26 cellular contexts compared by ENCODE assay signal in genomic region chr10:115436999-115437398, GRCh38.
"Had no signal": no experiment of that assay in that cellular context is flagged by ENCODE, and none has a peak within 500 bp of the region (broad histone marks: within the 10 kb centered on the region; RNA-seq: fewer than 3 reads in every experiment).

No MANE protein-coding gene starts in this region.

- H3K36me3 ChIP-seq: stomach, suprapubic skin, thoracic aorta, thyroid gland, tibial artery, tibial nerve, transverse colon, upper lobe of left lung, upper lobe of right lung, uterus, vagina had no signal

- DNase-seq: stimulated activated CD4-positive, alpha-beta T cell treated with anti-CD3 and anti-CD28 coated beads, Interleukin-2, amount 100 ng/mL, for 48 hours; stimulated activated CD4-positive, alpha-beta T cell treated with anti-CD3 and anti-CD28 coated beads, Interleukin-4, amount 100 ng/mL, for 1 hour; stimulated activated CD4-positive, alpha-beta T cell treated with anti-CD3 and anti-CD28 coated beads, Interleukin-4, amount 100 ng/mL, for 24 hours; stimulated activated CD4-positive, alpha-beta T cell treated with anti-CD3 and anti-CD28 coated beads, Interleukin-4, amount 100 ng/mL, for 4 hours; stimulated activated CD8-positive, alpha-beta memory T cell treated with anti-CD3 and anti-CD28 coated beads, Interleukin-4, amount 100 ng/mL, for 48 hours; stimulated activated naive B cell treated with anti-CD40 and anti-IgM and Interleukin-4, amounts not matched to agents 10 μg/mL and 1 μg/mL and 100 μg/mL, for 72 hours; stimulated activated naive CD4-positive, alpha-beta T cell; stimulated activated naive CD4-positive, alpha-beta T cell treated with Interleukin-2 at 50 U/mL for 16 hours; stimulated activated naive CD8-positive, alpha-beta T cell treated with anti-CD3 and anti-CD28 coated beads, Interleukin-15, amount 100 ng/mL, for 72 hours; stimulated activated naive CD8-positive, alpha-beta T cell treated with anti-CD3 and anti-CD28 coated beads, Interleukin-15, Interleukin-2, amounts not matched to agents 100 U/mL and 50 U/mL, for 24 hours; stomach; substantia nigra; testis; thyroid gland; tibial artery; transverse colon; trophoblast cell; upper lobe of left lung; upper lobe of right lung; uterus had no signal

- H3K4me1 ChIP-seq: stomach, suprapubic skin, testis, thyroid gland, tibial artery, tibial nerve, transverse colon, upper lobe of left lung, upper lobe of right lung, uterus, vagina had no signal

- H3K9me3 ChIP-seq: stomach, suprapubic skin, testis, thoracic aorta, thyroid gland, tibial artery, tibial nerve, transverse colon, upper lobe of left lung, upper lobe of right lung, uterus, vagina had no signal

- H3K27me3 ChIP-seq: stomach, suprapubic skin, testis, thyroid gland, tibial artery, tibial nerve, transverse colon, upper lobe of left lung, upper lobe of right lung, uterus, vagina had no signal

- H3K27ac ChIP-seq: stomach, suprapubic skin, testis, thoracic aorta, thyroid gland, tibial artery, tibial nerve, transverse colon, upper lobe of left lung, upper lobe of right lung, uterus, vagina had no signal

- H3K4me3 ChIP-seq: stomach, suprapubic skin, testis, thoracic aorta, thyroid gland, tibial artery, tibial nerve, transverse colon, upper lobe of left lung, upper lobe of right lung, uterus, vagina had no signal

- ATAC-seq: stimulated activated effector memory CD8-positive, alpha-beta T cell treated with anti-CD3 and anti-CD28 coated beads, Interleukin-12 subunit alpha, Interleukin-12 subunit beta, amount 100 ng/mL, for 72 hours; stimulated activated memory B cell treated with anti-CD40 and anti-IgM and Interleukin-4, amounts not matched to agents 10 μg/mL and 1 μg/mL and 100 μg/mL, for 72 hours; stimulated activated naive B cell treated with anti-CD40 and anti-IgM and Interleukin-4, amounts not matched to agents 10 μg/mL and 1 μg/mL and 100 μg/mL, for 72 hours; stimulated activated naive CD8-positive, alpha-beta T cell treated with anti-CD3 and anti-CD28 coated beads, Interleukin-15, amount 100 ng/mL, for 72 hours; stimulated activated naive CD8-positive, alpha-beta T cell treated with anti-CD3 and anti-CD28 coated beads, Interleukin-15, Interleukin-2, amounts not matched to agents 100 U/mL and 50 U/mL, for 24 hours; upper lobe of right lung had no signal
